In genomic region chr11:65194564-65194963, GRCh38 we compare ENCODE assay signal across 32 cellular contexts. TPM values are rescaled to one million over a fixed set of nuclear protein-coding genes. Genes with fewer than 3 reads are reported as not detected.
"Had no signal": no experiment of that assay in that cellular context is flagged by ENCODE, and none has a peak within 500 bp of the region (broad histone marks: within the 10 kb centered on the region; RNA-seq: fewer than 3 reads in every experiment).

No MANE protein-coding gene starts in this region.

- H3K9me3 ChIP-seq: left ventricle myocardium inferior, ovary, right atrium auricular region, right lobe of liver, tibial nerve, vagina had no signal

- H3K36me3 ChIP-seq: ovary had no signal

- H3K9ac ChIP-seq: neural progenitor cell had no signal

- H3K27me3 ChIP-seq: neural progenitor cell, ovary, right atrium auricular region, right lobe of liver, tibial nerve, vagina had no signal

- H3K4me1 ChIP-seq: left ventricle myocardium inferior, neural progenitor cell, right atrium auricular region, tibial nerve, vagina had no signal

- H3K4me3 ChIP-seq: left ventricle myocardium inferior, lung, neural progenitor cell, ovary, right atrium auricular region, right lobe of liver, smooth muscle cell, tibial nerve, vagina had no signal

- H3K4me2 ChIP-seq: neural progenitor cell, smooth muscle cell had no signal

- H2AFZ ChIP-seq: neural progenitor cell had no signal

- DNase-seq: islet precursor cell; left ventricle myocardium inferior; mesendoderm; naive B cell; natural killer cell; nephron progenitor cell; stimulated activated CD4-positive, alpha-beta T cell treated with anti-CD3 and anti-CD28 coated beads, Interleukin-1b, Interleukin-23, amount 100 ng/mL, for 48 hours; stimulated activated CD4-positive, alpha-beta T cell treated with anti-CD3 and anti-CD28 coated beads, Interleukin-2, amount 100 ng/mL, for 48 hours; stimulated activated CD4-positive, alpha-beta T cell treated with anti-CD3 and anti-CD28 coated beads, Interleukin-4, amount 100 ng/mL, for 4 hours; stimulated activated naive CD4-positive, alpha-beta T cell treated with Interleukin-2 at 50 U/mL for 16 hours; stimulated activated naive CD8-positive, alpha-beta T cell treated with anti-CD3 and anti-CD28 coated beads, Interleukin-15, amount 100 ng/mL, for 72 hours; substantia nigra had no signal

- ATAC-seq: natural killer cell; right lobe of liver; stimulated activated memory B cell treated with anti-CD40 and anti-IgM and Interleukin-4, amounts not matched to agents 10 μg/mL and 1 μg/mL and 100 μg/mL, for 72 hours; stimulated activated naive CD8-positive, alpha-beta T cell treated with anti-CD3 and anti-CD28 coated beads, Interleukin-15, amount 100 ng/mL, for 72 hours had no signal

- H3K27ac ChIP-seq: left ventricle myocardium inferior, neural progenitor cell, ovary, right atrium auricular region, right lobe of liver, tibial nerve, vagina had no signal

RNA-seq across cellular contexts. Expression of gene SPDYC, which starts 24.5 kb away (rescaled TPM):
- total RNA-seq: kidney epithelial cell, left ventricle myocardium inferior, lower leg skin, lung, mesothelial cell of epicardium, mononuclear cell, natural killer cell, omental fat pad, ovary, progenitor cell of endocrine pancreas, pulmonary artery endothelial cell, renal cortical epithelial cell, right atrium auricular region, skeletal muscle tissue, smooth muscle cell, temporal lobe, tibial nerve, ureter, vagina had no signal
- polyA plus RNA-seq: lung, smooth muscle cell had no signal
